29 cellular contexts compared by ENCODE assay signal in the genomic region with DNA sequence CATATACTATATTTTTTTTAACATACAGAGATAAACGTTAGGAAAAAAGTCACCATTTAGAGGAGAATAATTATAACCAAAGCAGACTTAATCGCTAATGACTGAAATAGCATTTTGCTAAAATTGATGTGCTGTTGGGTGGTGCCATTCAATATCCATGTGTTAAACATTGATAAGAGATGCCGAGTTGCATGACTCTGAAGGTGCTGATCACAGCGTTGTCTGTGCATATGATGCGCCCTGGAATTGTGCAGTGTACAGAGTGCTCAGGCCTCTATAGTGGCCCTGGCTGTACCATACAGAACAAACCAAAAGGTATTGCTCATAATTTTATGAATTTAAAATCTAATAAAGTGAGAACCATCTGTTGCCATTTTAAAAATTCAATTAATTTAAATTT.
"Had no signal": no experiment of that assay in that cellular context is flagged by ENCODE, and none has a peak within 500 bp of the region (broad histone marks: within the 10 kb centered on the region; RNA-seq: fewer than 3 reads in every experiment).

No MANE protein-coding gene starts in this region.

- H3K4me1 Mint-ChIP-seq: activated B cell treated with CpG ODN at 0.5 μM for 24 hours; activated CD4-positive, alpha-beta T cell treated with anti-CD3 and anti-CD28 coated beads, Interleukin-2, amount 10 ng/mL, durations not matched to agents 24 days and 14 days; activated naive CD4-positive, alpha-beta T cell treated with anti-CD3 and anti-CD28 coated beads, Interleukin-2, amount 10 ng/mL, durations not matched to agents 7 days and 5 days; activated naive CD8-positive, alpha-beta T cell treated with anti-CD3 and anti-CD28 coated beads, Interleukin-2, amount 10 ng/mL, durations not matched to agents 7 days and 5 days had no signal

- H3K9me3 ChIP-seq: ascending aorta had no signal

- H3K36me3 Mint-ChIP-seq: activated CD4-positive, alpha-beta memory T cell treated with anti-CD3 and anti-CD28 coated beads for 36 hours; activated naive CD4-positive, alpha-beta T cell treated with anti-CD3 and anti-CD28 coated beads, Interleukin-2, amount 10 ng/mL, durations not matched to agents 7 days and 5 days; activated naive CD4-positive, alpha-beta T cell treated with anti-CD3 and anti-CD28 coated beads, Interleukin-2, amount 50 U/mL, for 72 hours; activated naive CD8-positive, alpha-beta T cell treated with anti-CD3 and anti-CD28 coated beads, Interleukin-2, amount 10 ng/mL, durations not matched to agents 7 days and 5 days had no signal

- DNase-seq: activated B cell treated with CpG ODN at 0.5 μM for 24 hours; activated CD4-positive, alpha-beta memory T cell treated with anti-CD3 and anti-CD28 coated beads for 36 hours; activated CD4-positive, alpha-beta T cell treated with anti-CD3 and anti-CD28 coated beads, Interleukin-2, amount 10 ng/mL, durations not matched to agents 24 days and 14 days; activated CD8-positive, alpha-beta memory T cell treated with anti-CD3 and anti-CD28 coated beads, Interleukin-2, amount 50 U/mL, for 48 hours; activated gamma-delta T cell; activated naive CD4-positive, alpha-beta T cell; activated naive CD4-positive, alpha-beta T cell treated with anti-CD3 and anti-CD28 coated beads, Interleukin-2, amount 10 ng/mL, durations not matched to agents 7 days and 5 days; activated naive CD8-positive, alpha-beta T cell treated with anti-CD3 and anti-CD28 coated beads, Interleukin-2, amount 10 ng/mL, durations not matched to agents 7 days and 5 days; activated T-cell treated with anti-CD3 and anti-CD28 coated beads for 4 hours; activated T-cell treated with anti-CD3 and anti-CD28 coated beads, Interleukin-2, amount 50 U/mL, for 24 hours; activated T-cell treated with anti-CD3 and anti-CD28 coated beads, Interleukin-2, amount 50 U/mL, for 72 hours; brain microvascular endothelial cell; caudate nucleus; cortex of kidney; dermis blood vessel endothelial cell; effector CD4-positive, alpha-beta T cell; effector memory CD8-positive, alpha-beta T cell; foreskin fibroblast; head of caudate nucleus; hippocampal formation; T-helper 2 cell had no signal

- H3K27me3 Mint-ChIP-seq: activated CD4-positive, alpha-beta memory T cell treated with anti-CD3 and anti-CD28 coated beads for 36 hours; activated CD4-positive, alpha-beta T cell treated with anti-CD3 and anti-CD28 coated beads, Interleukin-2, amount 10 ng/mL, durations not matched to agents 24 days and 14 days; activated naive CD4-positive, alpha-beta T cell treated with anti-CD3 and anti-CD28 coated beads, Interleukin-2, amount 10 ng/mL, durations not matched to agents 7 days and 5 days; activated naive CD8-positive, alpha-beta T cell treated with anti-CD3 and anti-CD28 coated beads, Interleukin-2, amount 10 ng/mL, durations not matched to agents 7 days and 5 days; effector memory CD8-positive, alpha-beta T cell had no signal

- ATAC-seq: activated CD4-positive, CD25-positive, alpha-beta regulatory T cell treated with anti-CD3 and anti-CD28 coated beads, Interleukin-2, amount 50 U/mL, for 24 hours; activated naive CD4-positive, alpha-beta T cell treated with anti-CD3 and anti-CD28 coated beads, Interleukin-2, amount 50 U/mL, for 72 hours; activated T-cell treated with anti-CD3 and anti-CD28 coated beads, Interleukin-2, amount 50 U/mL, for 72 hours; effector memory CD8-positive, alpha-beta T cell had no signal

- H3K36me3 ChIP-seq: ascending aorta, brain microvascular endothelial cell had no signal

- H3K27me3 ChIP-seq: ascending aorta, brain microvascular endothelial cell had no signal

- FAIRE-seq: bronchial epithelial cell, colon, frontal cortex, TTC549 had no signal

- H3K27ac Mint-ChIP-seq: activated B cell treated with CpG ODN at 0.5 μM for 24 hours; activated CD4-positive, alpha-beta memory T cell treated with anti-CD3 and anti-CD28 coated beads for 36 hours; activated CD4-positive, alpha-beta T cell treated with anti-CD3 and anti-CD28 coated beads, Interleukin-2, amount 10 ng/mL, durations not matched to agents 24 days and 14 days; activated naive CD4-positive, alpha-beta T cell treated with anti-CD3 and anti-CD28 coated beads, Interleukin-2, amount 10 ng/mL, durations not matched to agents 7 days and 5 days; activated naive CD4-positive, alpha-beta T cell treated with anti-CD3 and anti-CD28 coated beads, Interleukin-2, amount 50 U/mL, for 72 hours; activated naive CD8-positive, alpha-beta T cell treated with anti-CD3 and anti-CD28 coated beads, Interleukin-2, amount 10 ng/mL, durations not matched to agents 7 days and 5 days; activated T-cell treated with anti-CD3 and anti-CD28 coated beads, Interleukin-2, amount 50 U/mL, for 24 hours; activated T-cell treated with anti-CD3 and anti-CD28 coated beads, Interleukin-2, amount 50 U/mL, for 72 hours; effector memory CD8-positive, alpha-beta T cell had no signal

- H3K27ac ChIP-seq: ascending aorta, brain microvascular endothelial cell, VCaP had no signal

- H3K4me3 Mint-ChIP-seq: activated B cell treated with CpG ODN at 0.5 μM for 24 hours; activated CD4-positive, alpha-beta memory T cell treated with anti-CD3 and anti-CD28 coated beads for 36 hours; activated CD4-positive, alpha-beta T cell treated with anti-CD3 and anti-CD28 coated beads, Interleukin-2, amount 10 ng/mL, durations not matched to agents 24 days and 14 days; activated naive CD4-positive, alpha-beta T cell treated with anti-CD3 and anti-CD28 coated beads, Interleukin-2, amount 10 ng/mL, durations not matched to agents 7 days and 5 days; activated naive CD8-positive, alpha-beta T cell treated with anti-CD3 and anti-CD28 coated beads, Interleukin-2, amount 10 ng/mL, durations not matched to agents 7 days and 5 days; activated T-cell treated with anti-CD3 and anti-CD28 coated beads, Interleukin-2, amount 50 U/mL, for 24 hours; activated T-cell treated with anti-CD3 and anti-CD28 coated beads, Interleukin-2, amount 50 U/mL, for 72 hours; effector memory CD8-positive, alpha-beta T cell had no signal

- H3K4me1 ChIP-seq: ascending aorta had no signal

- H3K4me3 ChIP-seq: ascending aorta had no signal

- H3K9me3 Mint-ChIP-seq: activated B cell treated with CpG ODN at 0.5 μM for 24 hours; activated CD4-positive, alpha-beta memory T cell treated with anti-CD3 and anti-CD28 coated beads for 36 hours; activated naive CD4-positive, alpha-beta T cell treated with anti-CD3 and anti-CD28 coated beads, Interleukin-2, amount 10 ng/mL, durations not matched to agents 7 days and 5 days; activated naive CD4-positive, alpha-beta T cell treated with anti-CD3 and anti-CD28 coated beads, Interleukin-2, amount 50 U/mL, for 72 hours; activated T-cell treated with anti-CD3 and anti-CD28 coated beads, Interleukin-2, amount 50 U/mL, for 24 hours; activated T-cell treated with anti-CD3 and anti-CD28 coated beads, Interleukin-2, amount 50 U/mL, for 72 hours; effector memory CD8-positive, alpha-beta T cell had no signal
